ENCODE assay signal across 1 cellular context in the genomic region with DNA sequence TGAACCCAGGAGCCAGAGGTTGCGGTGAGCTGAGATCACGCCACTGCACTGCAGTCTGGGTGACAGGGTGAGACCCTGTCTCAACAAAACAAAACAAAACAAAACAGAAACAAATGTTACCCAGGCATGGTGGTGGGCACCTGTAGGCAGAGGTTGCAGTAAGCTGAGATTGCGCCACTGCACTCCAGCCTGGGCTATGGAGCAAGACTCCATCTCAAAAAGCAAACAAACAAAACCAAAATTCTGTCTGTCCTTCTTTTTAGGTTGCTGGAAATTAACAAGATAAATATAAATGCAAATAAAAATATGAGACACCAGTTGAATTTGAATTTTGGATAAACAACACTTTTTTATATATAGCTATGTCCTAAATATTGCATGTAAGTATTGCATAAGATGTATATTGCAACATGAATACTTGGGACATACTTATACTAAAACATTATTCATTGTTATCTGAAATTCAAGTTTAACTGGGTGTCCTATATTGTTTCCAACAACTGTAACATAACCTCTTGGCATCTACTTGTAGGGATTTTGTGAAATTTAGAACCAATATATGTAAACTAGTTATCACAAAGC.
TF ChIP-seq lines count a peak whose summit lies in the region.

No MANE protein-coding gene starts in this region.

TF ChIP-seq in A549, 52 proteins besides CTCF, POLR2A, EP300 and RAD21:
- TF ChIP-seq CEBPB (IDR thresholded peaks at IDR 0.05) (peak; percentile 57 to 68; a peak in 3 of 4 replicates), BCL3 (IDR thresholded peaks at IDR 0.05) (no peak)
